Comparison of ENCODE assay signal across 17 cellular contexts in genomic region chr3:69305011-69305410, GRCh38.
DNase-seq lines count a peak whose midpoint lies in the region; ATAC-seq, FAIRE-seq and TF ChIP-seq lines count a peak whose summit lies in the region.
"Had no signal": no experiment of that assay in that cellular context is flagged by ENCODE, and none has a peak within 500 bp of the region (broad histone marks: within the 10 kb centered on the region; RNA-seq: fewer than 3 reads in every experiment).

No MANE protein-coding gene starts in this region.

- H2AFZ ChIP-seq in astrocyte (ENCODE audit: low read depth, low read length): no peak overlapping the region

- H3K9ac ChIP-seq in astrocyte (ENCODE audit: low read length): no peak overlapping the region

- TF ChIP-seq CTCF in astrocyte (IDR thresholded peaks at IDR 0.05; ENCODE audit: insufficient read depth, low read depth, low read length) (no peak), left lung (IDR thresholded peaks at IDR 0.05) (no peak), left ventricle myocardium inferior (IDR thresholded peaks at IDR 0.05; ENCODE audit: borderline replicate concordance) (no peak)

- no peak for FAIRE-seq in astrocyte (lab: Jason Lieb, UNC)

- H3K4me1 ChIP-seq in astrocyte (ENCODE audit: insufficient read depth, low read length) (peaks cover 3% of the 10 kb centered on the region), left lung (peaks cover 3 to 23% of the 10 kb centered on the region in 2 donors), left ventricle myocardium inferior (peaks cover 18% of the 10 kb centered on the region)

- H3K4me1 Mint-ChIP-seq in astrocyte (ENCODE audit: low read depth, unreplicated experiment): peaks cover 10% of the 10 kb centered on the region

- no peak overlapping the region for H3K4me3 Mint-ChIP-seq in astrocyte (ENCODE audit: unreplicated experiment)
- H3K4me3 Mint-ChIP-seq: CD14-positive monocyte; naive thymus-derived CD4-positive, alpha-beta T cell had no signal

- peaks cover 4% of the 10 kb centered on the region for H3K9me3 Mint-ChIP-seq in astrocyte (ENCODE audit: unreplicated experiment)
- H3K9me3 Mint-ChIP-seq: naive thymus-derived CD4-positive, alpha-beta T cell had no signal

- H3K9me3 ChIP-seq in astrocyte (ENCODE audit: insufficient read depth, low read depth, low read length): no peaks in the 10 kb centered on the region
- H3K9me3 ChIP-seq in left lung: no peaks in the 10 kb centered on the region
- H3K9me3 ChIP-seq in left ventricle myocardium inferior (replicated peaks): no peaks in the 10 kb centered on the region
- H3K9me3 ChIP-seq: esophagus muscularis mucosa, right atrium auricular region had no signal

- no peaks in the 10 kb centered on the region for H4K20me1 ChIP-seq in astrocyte (ENCODE audit: insufficient read depth, low read length)

- H3K27me3 ChIP-seq in astrocyte (ENCODE audit: insufficient read depth, low read length) (no peaks in the 10 kb centered on the region), left lung (no peaks in the 10 kb centered on the region), left ventricle myocardium inferior (ENCODE audit: low read depth) (no peaks in the 10 kb centered on the region)
- H3K27me3 ChIP-seq: esophagus muscularis mucosa, right atrium auricular region had no signal

- no peaks in the 10 kb centered on the region for H3K79me2 ChIP-seq in astrocyte (ENCODE audit: insufficient read depth, low read length)

- no peaks in the 10 kb centered on the region for H3K36me3 ChIP-seq in astrocyte (ENCODE audit: insufficient read depth, low read length)
- peaks cover 0 to 20% of the 10 kb centered on the region in 2 donors for H3K36me3 ChIP-seq in left lung
- no peaks in the 10 kb centered on the region for H3K36me3 ChIP-seq in left ventricle myocardium inferior
- H3K36me3 ChIP-seq: esophagus muscularis mucosa, right atrium auricular region had no signal

- H3K27ac ChIP-seq in astrocyte (ENCODE audit: low read depth, low read length) (no peak overlapping the region), left lung (peak overlapping the region in 1 of 2 donors; percentile 41), left ventricle myocardium inferior (replicated peaks) (no peak overlapping the region)
- H3K27ac ChIP-seq: esophagus muscularis mucosa had no signal

- ATAC-seq in activated CD4-positive, CD25-positive, alpha-beta regulatory T cell treated with anti-CD3 and anti-CD28 coated beads, Interleukin-2, amount 50 U/mL, for 24 hours: peak; percentile 89 to 92
- ATAC-seq in HG02870 (IDR thresholded peaks at IDR 0.05; ENCODE audit: unreplicated experiment): peak; percentile 43
- peak; percentile 49 for ATAC-seq in left lung
- ATAC-seq: naive thymus-derived CD4-positive, alpha-beta T cell had no signal

- no peak overlapping the region for H3K4me2 ChIP-seq in astrocyte (ENCODE audit: low read length)

- DNase-seq in activated CD4-positive, CD25-positive, alpha-beta regulatory T cell (lab: John Stamatoyannopoulos, UW): no peak
- DNase-seq in astrocyte (ENCODE audit: low read depth) (peak; percentile 38), left lung (no peak), left ventricle myocardium inferior (no peak), GM03348 (ENCODE audit: low spot score) (no peak), NCI-H748 treated with DMSO at 0.1 percent for 48 hours (lab: John Stamatoyannopoulos, UW) (no peak)
- DNase-seq: 8988T; activated CD4-positive, alpha-beta T cell treated with anti-CD3 and anti-CD28 coated beads, Interleukin-2, amount 50 U/mL, for 4 hours; EL; naive thymus-derived CD4-positive, alpha-beta T cell; NCI-H1930; NCI-H82 had no signal

- peaks cover 3% of the 10 kb centered on the region for H3K36me3 Mint-ChIP-seq in astrocyte (ENCODE audit: low read depth, unreplicated experiment)

- intact Hi-C loops in left lung (cut with DNase I) (loop anchor here in 1 of 2 donors (10.0 kb wide), 1 partner anchor 140 kb away; no protein-coding TSS in a partner anchor), left ventricle myocardium inferior (cut with micrococcal nuclease) (loop anchor here (5.0 kb wide), 1 partner anchor 143 kb away; no protein-coding TSS in a partner anchor)

- no peak overlapping the region for H3K4me3 ChIP-seq in astrocyte (ENCODE audit: insufficient read depth, low read depth, low read length)
- H3K4me3 ChIP-seq in left lung: no peak overlapping the region
- no peak overlapping the region for H3K4me3 ChIP-seq in left ventricle myocardium inferior
- H3K4me3 ChIP-seq: esophagus muscularis mucosa, right atrium auricular region had no signal

- H3K27me3 Mint-ChIP-seq in astrocyte (ENCODE audit: low read depth, unreplicated experiment): peaks cover 4% of the 10 kb centered on the region
- H3K27me3 Mint-ChIP-seq: naive thymus-derived CD4-positive, alpha-beta T cell had no signal

- no peak overlapping the region for H3K27ac Mint-ChIP-seq in astrocyte (ENCODE audit: unreplicated experiment)
- H3K27ac Mint-ChIP-seq: CD14-positive monocyte; naive thymus-derived CD4-positive, alpha-beta T cell had no signal
